Comparison of ENCODE assay signal across 11 cellular contexts in the genomic region with DNA sequence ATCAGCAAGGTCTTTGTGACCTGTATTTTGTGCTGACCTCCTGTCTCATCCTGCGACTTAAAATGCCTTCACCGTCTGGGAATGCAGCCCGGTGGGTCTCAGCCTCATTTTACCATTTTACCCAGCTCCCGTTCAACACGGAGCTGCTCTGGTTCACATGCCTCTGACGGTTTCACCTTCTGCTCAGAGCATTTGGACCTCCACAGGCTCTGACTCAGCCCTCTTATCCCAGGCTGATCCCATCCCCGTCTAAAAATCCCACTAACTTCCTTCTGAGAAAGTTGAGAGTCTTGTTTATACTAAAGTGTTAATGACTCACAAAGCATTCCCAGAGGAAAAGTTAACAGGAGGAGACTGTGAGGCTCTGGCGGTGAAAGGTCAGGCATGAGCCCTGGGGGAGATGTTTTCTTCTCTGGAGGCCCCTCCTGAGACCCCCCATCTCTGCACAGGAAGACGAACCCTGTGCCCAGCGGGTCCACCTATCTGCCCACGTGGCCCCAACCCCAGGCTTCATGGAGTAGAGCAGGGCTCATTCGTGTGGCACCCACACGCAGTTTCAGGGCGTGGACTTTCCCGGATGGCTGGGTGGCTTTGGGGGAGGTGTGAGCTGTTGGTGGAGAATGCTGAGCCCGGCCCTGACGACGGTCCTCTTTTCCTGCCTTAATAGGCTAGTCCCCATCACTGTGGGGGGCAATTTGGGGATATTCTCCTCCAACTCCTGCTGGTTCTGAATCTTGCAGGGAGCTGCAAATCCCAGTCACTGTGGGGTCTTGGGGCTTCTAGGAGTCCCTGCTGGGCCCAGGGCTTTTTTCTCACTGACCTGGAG. TPM values are rescaled to one million over a fixed set of nuclear protein-coding genes. Genes with fewer than 3 reads are reported as not detected.
DNase-seq lines count a peak whose midpoint lies in the region; ATAC-seq and TF ChIP-seq lines count a peak whose summit lies in the region.
"Had no signal": no experiment of that assay in that cellular context is flagged by ENCODE, and none has a peak within 500 bp of the region (broad histone marks: within the 10 kb centered on the region; RNA-seq: fewer than 3 reads in every experiment).

No MANE protein-coding gene starts in this region.

- TF ChIP-seq CTCF in fibroblast of mammary gland (conservative IDR thresholded peaks at IDR 0.05; ENCODE audit: control insufficient read depth, insufficient read depth, low read depth, low read length): no peak
- no peak for TF ChIP-seq CTCF in body of pancreas (IDR thresholded peaks at IDR 0.05)

- intact Hi-C loops in body of pancreas (cut with DNase I): no loop called here

- H3K9me3 ChIP-seq in skeletal muscle satellite cell (replicated peaks; ENCODE audit: low read length) (no peaks in the 10 kb centered on the region), body of pancreas (no peaks in the 10 kb centered on the region)

- H3K27me3 ChIP-seq in skeletal muscle satellite cell (ENCODE audit: control insufficient read depth, insufficient read depth, low read length) (peaks cover 33% of the 10 kb centered on the region), body of pancreas (peaks cover 0 to 9% of the 10 kb centered on the region in 2 donors)

- no peak overlapping the region for H3K27ac ChIP-seq in body of pancreas

- H3K9ac ChIP-seq in skeletal muscle satellite cell (ENCODE audit: low read depth, low read length): no peak overlapping the region

- WGBS in body of pancreas, 2 donors: 43 to 45% methylated on average over 10 to 18 of the region's 18 CpGs

- H3K4me2 ChIP-seq in skeletal muscle satellite cell (ENCODE audit: low read length): peak overlapping the region; percentile 38

- DNase-seq in GM04504 (ENCODE audit: low read depth) (peak; percentile 76), RPMI7951 (ENCODE audit: low read depth) (peak; percentile 90), fibroblast of mammary gland (ENCODE audit: low read depth) (peak; percentile 96), body of pancreas (no peak), NCI-H524 (lab: John Stamatoyannopoulos, UW) (no peak)
- DNase-seq: activated naive CD8-positive, alpha-beta T cell treated with anti-CD3 and anti-CD28 coated beads, Interleukin-2, amount 50 U/mL, for 24 hours; retina had no signal

- no peak overlapping the region for H3K4me3 ChIP-seq in fibroblast of mammary gland (ENCODE audit: control insufficient read depth, low read depth, low read length)
- no peak overlapping the region for H3K4me3 ChIP-seq in skeletal muscle satellite cell (ENCODE audit: low read length)
- no peak overlapping the region for H3K4me3 ChIP-seq in body of pancreas

- no peak for ATAC-seq in body of pancreas
- no peak for ATAC-seq in GM18909 (IDR thresholded peaks at IDR 0.05; ENCODE audit: poor library complexity, unreplicated experiment)
- ATAC-seq: activated naive CD8-positive, alpha-beta T cell treated with anti-CD3 and anti-CD28 coated beads, Interleukin-2, amount 50 U/mL, for 24 hours had no signal

- H3K36me3 ChIP-seq in skeletal muscle satellite cell (ENCODE audit: insufficient read depth, low read length) (no peaks in the 10 kb centered on the region), body of pancreas (replicated peaks in 1 of 2; ENCODE audit: insufficient read depth in 1 of 2, low read depth in 2 of 2) (no peaks in the 10 kb centered on the region)

- H3K4me1 ChIP-seq in skeletal muscle satellite cell (ENCODE audit: control insufficient read depth, insufficient read depth, low read length): peaks cover 8% of the 10 kb centered on the region
- peaks cover 8% of the 10 kb centered on the region for H3K4me1 ChIP-seq in body of pancreas

- TF ChIP-seq POLR2A in body of pancreas (IDR thresholded peaks at IDR 0.05): no peak

RNA-seq across cellular contexts. Expression of gene BIRC7, which starts 3.3 kb away (rescaled TPM):
- not detected in 2 replicates for total RNA-seq in RPMI7951 (2014; rRNA removed; shearing (Covaris generic))
- total RNA-seq in skeletal muscle satellite cell (2012; rRNA removed): not detected in 2 replicates
- total RNA-seq in body of pancreas: not detected
- total RNA-seq: frontal cortex, lung microvascular endothelial cell had no signal

RNA-seq across cellular contexts. Expression of gene YTHDF1, which starts 16.5 kb away (rescaled TPM):
- total RNA-seq in RPMI7951 (2014; rRNA removed; shearing (Covaris generic)): 21.2 and 22.1 TPM in 2 replicates
- 19.4 and 21.5 TPM in 2 replicates for total RNA-seq in skeletal muscle satellite cell (2012; rRNA removed)
- 10 to 100 TPM; 15.8 to 16.2 TPM for total RNA-seq in body of pancreas

RNA-seq across cellular contexts. Expression of gene NKAIN4, which starts 21.8 kb away (rescaled TPM):
- not detected in 2 replicates for total RNA-seq in RPMI7951 (2014; rRNA removed; shearing (Covaris generic))
- total RNA-seq in skeletal muscle satellite cell (2012; rRNA removed): 0.22 TPM in 1 of 2 replicates, not detected in the other
- not detected for total RNA-seq in body of pancreas
- total RNA-seq: lung microvascular endothelial cell had no signal

RNA-seq across cellular contexts. Expression of gene ARFGAP1, which starts 40.2 kb away (rescaled TPM):
- 29.0 and 35.7 TPM in 2 replicates for total RNA-seq in RPMI7951 (2014; rRNA removed; shearing (Covaris generic))
- 65.1 and 66.2 TPM in 2 replicates for total RNA-seq in skeletal muscle satellite cell (2012; rRNA removed)
- 100 to 1,000 TPM in 1 of 2 donors, 10 to 100 TPM in 1; 52.7 to 162 TPM for total RNA-seq in body of pancreas

Comparison
In these comparisons a context has a peak if more than half of its experiments do, and no peak if none do; other contexts are left out.
1. DNase-seq: peak in GM04504 (single experiment), RPMI7951 (single experiment) and fibroblast of mammary gland (single experiment); none in body of pancreas (0 of 4) and NCI-H524 (0 of 2).